1 cellular context compared by ENCODE assay signal in genomic region chr10:78972947-78973900, GRCh38.
A peak's percentile ranks its signal among the peaks of the same experiment; 100 is the strongest.
TF ChIP-seq lines count a peak whose summit lies in the region.

No MANE protein-coding gene starts in this region.

TF ChIP-seq in HepG2, 621 proteins besides CTCF, POLR2A, EP300 and RAD21 (continued from another document and continues in another):
- TF ChIP-seq, protein P1, sequence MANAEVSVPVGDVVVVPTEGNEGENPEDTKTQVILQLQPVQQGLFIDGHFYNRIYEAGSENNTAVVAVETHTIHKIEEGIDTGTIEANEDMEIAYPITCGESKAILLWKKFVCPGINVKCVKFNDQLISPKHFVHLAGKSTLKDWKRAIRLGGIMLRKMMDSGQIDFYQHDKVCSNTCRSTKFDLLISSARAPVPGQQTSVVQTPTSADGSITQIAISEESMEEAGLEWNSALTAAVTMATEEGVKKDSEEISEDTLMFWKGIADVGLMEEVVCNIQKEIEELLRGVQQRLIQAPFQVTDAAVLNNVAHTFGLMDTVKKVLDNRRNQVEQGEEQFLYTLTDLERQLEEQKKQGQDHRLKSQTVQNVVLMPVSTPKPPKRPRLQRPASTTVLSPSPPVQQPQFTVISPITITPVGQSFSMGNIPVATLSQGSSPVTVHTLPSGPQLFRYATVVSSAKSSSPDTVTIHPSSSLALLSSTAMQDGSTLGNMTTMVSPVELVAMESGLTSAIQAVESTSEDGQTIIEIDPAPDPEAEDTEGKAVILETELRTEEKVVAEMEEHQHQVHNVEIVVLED (CRISPR knock-in tag; IDR thresholded peaks at IDR 0.05; ENCODE audit: borderline replicate concordance): no peak
- TF ChIP-seq, protein P2, sequence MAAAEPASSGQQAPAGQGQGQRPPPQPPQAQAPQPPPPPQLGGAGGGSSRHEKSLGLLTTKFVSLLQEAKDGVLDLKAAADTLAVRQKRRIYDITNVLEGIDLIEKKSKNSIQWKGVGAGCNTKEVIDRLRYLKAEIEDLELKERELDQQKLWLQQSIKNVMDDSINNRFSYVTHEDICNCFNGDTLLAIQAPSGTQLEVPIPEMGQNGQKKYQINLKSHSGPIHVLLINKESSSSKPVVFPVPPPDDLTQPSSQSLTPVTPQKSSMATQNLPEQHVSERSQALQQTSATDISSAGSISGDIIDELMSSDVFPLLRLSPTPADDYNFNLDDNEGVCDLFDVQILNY (CRISPR knock-in tag; conservative IDR thresholded peaks at IDR 0.05): peak; percentile 41; the same call in 1 of the 2 replicates
- TF ChIP-seq ARID4A (CRISPR knock-in tag; IDR thresholded peaks at IDR 0.05; ENCODE audit: borderline replicate concordance) (0 out of 2 replicates have a peak, but pooled peaks have one; percentile 53), WIZ (CRISPR knock-in tag; IDR thresholded peaks at IDR 0.05) (no peak), ZNF788 (CRISPR knock-in tag; IDR thresholded peaks at IDR 0.05; ENCODE audit: borderline replicate concordance) (no peak), MIXL1 (CRISPR knock-in tag; IDR thresholded peaks at IDR 0.05) (peak; percentile 29; the same call in 1 of the 2 replicates), ZNF468 (CRISPR knock-in tag; IDR thresholded peaks at IDR 0.05) (no peak), SIX1 (CRISPR knock-in tag; IDR thresholded peaks at IDR 0.05; ENCODE audit: borderline replicate concordance) (no peak), ZNF644 (CRISPR knock-in tag; IDR thresholded peaks at IDR 0.05; ENCODE audit: low read depth) (no peak; the same call in 1 of the 2 replicates), ZNF850 (CRISPR knock-in tag; conservative IDR thresholded peaks at IDR 0.05) (no peak), DR1 (CRISPR knock-in tag; IDR thresholded peaks at IDR 0.05) (no peak), REST (IDR thresholded peaks at IDR 0.05; ENCODE audit: borderline replicate concordance in 1 of 2, low read depth in 1 of 2, low read length in 2 of 2) (no peak; a peak in 1 of 4 replicates), ZNF253 (CRISPR knock-in tag; IDR thresholded peaks at IDR 0.05; ENCODE audit: borderline replicate concordance) (peak; percentile 64; the same call in 1 of the 2 replicates), GATA4 (IDR thresholded peaks at IDR 0.05; ENCODE audit: borderline replicate concordance, low read depth) (no peak), GTF3A (CRISPR knock-in tag; conservative IDR thresholded peaks at IDR 0.05) (no peak), ZBTB34 (CRISPR knock-in tag; IDR thresholded peaks at IDR 0.05) (no peak), HNF1A (IDR thresholded peaks at IDR 0.05; ENCODE audit: low read depth) (no peak), HNF1A (CRISPR knock-in tag; IDR thresholded peaks at IDR 0.05; ENCODE audit: borderline replicate concordance) (peak; percentile 56; the same call in 1 of the 2 replicates), SP4 (CRISPR knock-in tag; IDR thresholded peaks at IDR 0.05) (peak; percentile 74; the same call in 1 of the 2 replicates), ZKSCAN5 (CRISPR knock-in tag; IDR thresholded peaks at IDR 0.05) (no peak), CREB1 (IDR thresholded peaks at IDR 0.05) (no peak), CREB1 (CRISPR knock-in tag; IDR thresholded peaks at IDR 0.05) (no peak), STAT6 (CRISPR knock-in tag; IDR thresholded peaks at IDR 0.05; ENCODE audit: borderline replicate concordance) (no peak), ZNF580 (CRISPR knock-in tag; IDR thresholded peaks at IDR 0.05; ENCODE audit: borderline replicate concordance, low read depth) (no peak), PBX3 (CRISPR knock-in tag; IDR thresholded peaks at IDR 0.05; ENCODE audit: borderline replicate concordance) (no peak), ZNF768 (CRISPR knock-in tag; IDR thresholded peaks at IDR 0.05) (no peak; the same call in 1 of the 2 replicates), GABPB1 (CRISPR knock-in tag; IDR thresholded peaks at IDR 0.05) (peak; percentile 75)
- TF ChIP-seq, protein P3, sequence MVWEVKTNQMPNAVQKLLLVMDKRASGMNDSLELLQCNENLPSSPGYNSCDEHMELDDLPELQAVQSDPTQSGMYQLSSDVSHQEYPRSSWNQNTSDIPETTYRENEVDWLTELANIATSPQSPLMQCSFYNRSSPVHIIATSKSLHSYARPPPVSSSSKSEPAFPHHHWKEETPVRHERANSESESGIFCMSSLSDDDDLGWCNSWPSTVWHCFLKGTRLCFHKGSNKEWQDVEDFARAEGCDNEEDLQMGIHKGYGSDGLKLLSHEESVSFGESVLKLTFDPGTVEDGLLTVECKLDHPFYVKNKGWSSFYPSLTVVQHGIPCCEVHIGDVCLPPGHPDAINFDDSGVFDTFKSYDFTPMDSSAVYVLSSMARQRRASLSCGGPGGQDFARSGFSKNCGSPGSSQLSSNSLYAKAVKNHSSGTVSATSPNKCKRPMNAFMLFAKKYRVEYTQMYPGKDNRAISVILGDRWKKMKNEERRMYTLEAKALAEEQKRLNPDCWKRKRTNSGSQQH (CRISPR knock-in tag; IDR thresholded peaks at IDR 0.05; ENCODE audit: low read depth): 0 out of 2 replicates have a peak, but pooled peaks have one; percentile 64
- TF ChIP-seq, protein P4, sequence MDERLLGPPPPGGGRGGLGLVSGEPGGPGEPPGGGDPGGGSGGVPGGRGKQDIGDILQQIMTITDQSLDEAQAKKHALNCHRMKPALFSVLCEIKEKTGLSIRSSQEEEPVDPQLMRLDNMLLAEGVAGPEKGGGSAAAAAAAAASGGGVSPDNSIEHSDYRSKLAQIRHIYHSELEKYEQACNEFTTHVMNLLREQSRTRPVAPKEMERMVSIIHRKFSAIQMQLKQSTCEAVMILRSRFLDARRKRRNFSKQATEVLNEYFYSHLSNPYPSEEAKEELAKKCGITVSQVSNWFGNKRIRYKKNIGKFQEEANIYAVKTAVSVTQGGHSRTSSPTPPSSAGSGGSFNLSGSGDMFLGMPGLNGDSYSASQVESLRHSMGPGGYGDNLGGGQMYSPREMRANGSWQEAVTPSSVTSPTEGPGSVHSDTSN (CRISPR knock-in tag; IDR thresholded peaks at IDR 0.05): peak; percentile 82
